ENCODE assay signal across 24 cellular contexts in genomic region chr12:116332705-116333380, GRCh38. TPM values are rescaled to one million over a fixed set of nuclear protein-coding genes. Genes with fewer than 3 reads are reported as not detected.
DNase-seq lines count a peak whose midpoint lies in the region; ATAC-seq, FAIRE-seq and TF ChIP-seq lines count a peak whose summit lies in the region.
"Had no signal": no experiment of that assay in that cellular context is flagged by ENCODE, and none has a peak within 500 bp of the region (broad histone marks: within the 10 kb centered on the region; RNA-seq: fewer than 3 reads in every experiment).

No MANE protein-coding gene starts in this region.

- H3K36me3 Mint-ChIP-seq in neural progenitor cell, result no peaks in the 10 kb centered on the region
- H3K36me3 Mint-ChIP-seq: activated CD4-positive, alpha-beta memory T cell treated with anti-CD3 and anti-CD28 coated beads for 36 hours; IgD-negative memory B cell; naive B cell had no signal

- peaks cover 32% of the 10 kb centered on the region for H3F3A ChIP-seq in neural progenitor cell (ENCODE audit: low read depth)

- TF ChIP-seq POLR2A in GM12878 (IDR thresholded peaks at IDR 0.05; ENCODE audit: low read depth, low read length), result no peak
- no peak for TF ChIP-seq POLR2A in tibial nerve (IDR thresholded peaks at IDR 0.05)

- TF ChIP-seq EP300 in GM12878 (IDR thresholded peaks at IDR 0.05; ENCODE audit: borderline replicate concordance in 1 of 2, control insufficient read depth in 1 of 2, low read depth in 2 of 2, low read length in 2 of 2) (no peak), tibial nerve (IDR thresholded peaks at IDR 0.05) (no peak)

- H3K4me1 ChIP-seq in GM12878 (ENCODE audit: control insufficient read depth, insufficient read depth, low read length), result peaks cover 33% of the 10 kb centered on the region
- peaks cover 21% of the 10 kb centered on the region for H3K4me1 ChIP-seq in neural progenitor cell
- peaks cover 0 to 4% (median 0%) of the 10 kb centered on the region in 4 donors for H3K4me1 ChIP-seq in tibial nerve
- H3K4me1 ChIP-seq in ascending aorta, result no peaks in the 10 kb centered on the region
- H3K4me1 ChIP-seq: BE2C had no signal

- H3K9me3 Mint-ChIP-seq in neural progenitor cell, result peaks cover 2% of the 10 kb centered on the region
- H3K9me3 Mint-ChIP-seq: activated CD4-positive, alpha-beta memory T cell treated with anti-CD3 and anti-CD28 coated beads for 36 hours had no signal

- FAIRE-seq in GM12878 (lab: Jason Lieb, UNC), result no peak
- FAIRE-seq: frontal cortex, keratinocyte had no signal

- H3K9ac ChIP-seq in GM12878 (ENCODE audit: control insufficient read depth, insufficient read depth, low read length) (no peak overlapping the region), neural progenitor cell (no peak overlapping the region)

- peaks cover 4% of the 10 kb centered on the region; the same call in 2 of the 3 replicates for H3K9me3 ChIP-seq in GM12878 (replicated peaks; ENCODE audit: control insufficient read depth, insufficient read depth, low read length)
- no peaks in the 10 kb centered on the region for H3K9me3 ChIP-seq in neural progenitor cell (ENCODE audit: low read depth)
- H3K9me3 ChIP-seq in tibial nerve, result no peaks in the 10 kb centered on the region
- no peaks in the 10 kb centered on the region for H3K9me3 ChIP-seq in ascending aorta
- H3K9me3 ChIP-seq: BE2C, MG63 had no signal

- SMC1A ChIA-PET in GM12878 (lab: Charles Lee; ENCODE audit: uncharacterized antibody, unreplicated experiment), result no interaction called here

- no peak for TF ChIP-seq RAD21 in GM12878 (IDR thresholded peaks at IDR 0.05; ENCODE audit: insufficient read depth, low read depth, low read length)

- H3K27ac Mint-ChIP-seq in neural progenitor cell, result peak overlapping the region; percentile 78
- H3K27ac Mint-ChIP-seq: activated CD4-positive, alpha-beta memory T cell treated with anti-CD3 and anti-CD28 coated beads for 36 hours had no signal

- peaks cover 26% of the 10 kb centered on the region for H3K4me1 Mint-ChIP-seq in neural progenitor cell

- DNase-seq in NCI-H1417 (lab: John Stamatoyannopoulos, UW) (peak in 2 of 3 experiments; percentile 20 to 68), NCI-H1417 treated with DMSO at 0.1 percent for 48 hours (lab: John Stamatoyannopoulos, UW) (no peak), NCI-H2029 (lab: John Stamatoyannopoulos, UW) (peak; percentile 82), GM12878 (ENCODE audit: low read depth, low spot score) (no peak), neural progenitor cell (ENCODE audit: low spot score) (no peak), tibial nerve (ENCODE audit: low spot score in 2 of 2) (no peak), ascending aorta (ENCODE audit: low spot score in 2 of 2) (no peak)
- DNase-seq: activated CD4-positive, alpha-beta memory T cell treated with anti-CD3 and anti-CD28 coated beads for 36 hours; activated CD4-positive, CD25-positive, alpha-beta regulatory T cell; activated gamma-delta T cell; BE2C; caudate nucleus; MG63; naive B cell; NCI-H1930; right cardiac atrium; stimulated activated CD4-positive, alpha-beta T cell treated with anti-CD3 and anti-CD28 coated beads, Interleukin-12 subunit alpha, Interleukin-12 subunit beta, amount 100 ng/mL, for 4 hours had no signal

- no peaks in the 10 kb centered on the region for H3K79me2 ChIP-seq in GM12878 (ENCODE audit: control insufficient read depth, insufficient read depth, low read length)
- H3K79me2 ChIP-seq in neural progenitor cell (ENCODE audit: low read depth), result no peaks in the 10 kb centered on the region

- ATAC-seq in GM12878 (no peak), HG03196 (IDR thresholded peaks at IDR 0.05; ENCODE audit: unreplicated experiment) (no peak)
- ATAC-seq: right cardiac atrium, SK-N-SH treated with all-trans-retinoic acid at 6 μM for 48 hours had no signal

- H3K4me3 ChIP-seq in GM12878 (no peak overlapping the region), neural progenitor cell (no peak overlapping the region), tibial nerve (no peak overlapping the region), ascending aorta (no peak overlapping the region)
- H3K4me3 ChIP-seq: MG63 had no signal

- in situ Hi-C loops in GM12878 (cut with MboI), result no loop called here

- TF ChIP-seq CTCF in GM12878 (IDR thresholded peaks at IDR 0.05 in 2 of 3, conservative IDR thresholded peaks at IDR 0.05 in 1 of 3; ENCODE audit: control insufficient read depth in 2 of 3, extremely low read depth in 1 of 3, insufficient read depth in 1 of 3, low read depth in 3 of 3, low read length in 3 of 3) (no peak), neural progenitor cell (IDR thresholded peaks at IDR 0.05) (no peak), tibial nerve (IDR thresholded peaks at IDR 0.05) (no peak), ascending aorta (IDR thresholded peaks at IDR 0.05) (no peak)

- H3K4me2 ChIP-seq in GM12878 (ENCODE audit: control insufficient read depth, insufficient read depth) (peak overlapping the region; percentile 47; the same call in 1 of the 2 replicates), neural progenitor cell (peak overlapping the region; percentile 40)

- H4K20me1 ChIP-seq in GM12878 (ENCODE audit: control insufficient read depth, insufficient read depth), result no peaks in the 10 kb centered on the region
- peaks cover 16% of the 10 kb centered on the region for H4K20me1 ChIP-seq in neural progenitor cell (ENCODE audit: low read depth)

- no peak overlapping the region for H3K4me3 Mint-ChIP-seq in neural progenitor cell
- H3K4me3 Mint-ChIP-seq: activated CD4-positive, alpha-beta memory T cell treated with anti-CD3 and anti-CD28 coated beads for 36 hours had no signal

- no TSS peak for BruUV-seq in GM12878 (replicated peaks; lab: Mats Ljungman, UMichigan)

- peaks cover 11% of the 10 kb centered on the region for H3K27me3 Mint-ChIP-seq in neural progenitor cell (ENCODE audit: insufficient read depth, low read depth)
- H3K27me3 Mint-ChIP-seq: activated CD4-positive, alpha-beta memory T cell treated with anti-CD3 and anti-CD28 coated beads for 36 hours; IgD-negative memory B cell; naive B cell had no signal

- no peaks in the 10 kb centered on the region for H3K27me3 ChIP-seq in GM12878 (replicated peaks in 1 of 2; ENCODE audit: control insufficient read depth in 2 of 2, insufficient read depth in 2 of 2, low read length in 1 of 2)
- H3K27me3 ChIP-seq in neural progenitor cell, result peaks cover 7% of the 10 kb centered on the region
- no peaks in the 10 kb centered on the region for H3K27me3 ChIP-seq in tibial nerve
- no peaks in the 10 kb centered on the region for H3K27me3 ChIP-seq in ascending aorta
- H3K27me3 ChIP-seq: BE2C, MG63 had no signal

- H2AFZ ChIP-seq in GM12878 (ENCODE audit: control insufficient read depth, low read depth, low read length), result no peak overlapping the region
- no peak overlapping the region for H2AFZ ChIP-seq in neural progenitor cell (replicated peaks)

- RAD21 ChIA-PET in GM12878 (lab: Charles Lee; ENCODE audit: unreplicated experiment), result no interaction called here

- peak overlapping the region; percentile 4; the same call in 1 of the 2 replicates for H3K27ac ChIP-seq in GM12878 (ENCODE audit: control insufficient read depth, insufficient read depth)
- H3K27ac ChIP-seq in neural progenitor cell, result peak overlapping the region; percentile 49
- H3K27ac ChIP-seq in tibial nerve, result no peak overlapping the region
- H3K27ac ChIP-seq in ascending aorta, result no peak overlapping the region
- H3K27ac ChIP-seq: 22Rv1, RWPE1 had no signal

- WGBS in GM12878 (ENCODE audit: insufficient coverage, insufficient replicate concordance, low lambda C conversion rate, missing lambda C conversion rate), result 76% methylated on average over 11 of the region's 11 CpGs
- WGBS in tibial nerve, 2 donors, result 81 to 87% methylated on average over 11 of the region's 11 CpGs

- POLR2A ChIA-PET in GM12878 (lab: Charles Lee), result no interaction called here

- no peaks in the 10 kb centered on the region for H3K36me3 ChIP-seq in GM12878 (ENCODE audit: control insufficient read depth in 2 of 2, insufficient read depth in 2 of 2, low read length in 1 of 2)
- H3K36me3 ChIP-seq in neural progenitor cell, result no peaks in the 10 kb centered on the region
- no peaks in the 10 kb centered on the region for H3K36me3 ChIP-seq in tibial nerve
- H3K36me3 ChIP-seq in ascending aorta, result no peaks in the 10 kb centered on the region
- H3K36me3 ChIP-seq: BE2C, MG63 had no signal

- intact Hi-C loops in GM12878 (cut with micrococcal nuclease; ENCODE audit: unreplicated experiment) (no loop called here), ascending aorta (cut with DNase I) (no loop called here)

- CTCF ChIA-PET in GM12878 (lab: Yijun Ruan, JAX), result no interaction called here

TF ChIP-seq in GM12878, 131 proteins besides CTCF, POLR2A, EP300 and RAD21 (continues in another document):
- TF ChIP-seq, protein P1, sequence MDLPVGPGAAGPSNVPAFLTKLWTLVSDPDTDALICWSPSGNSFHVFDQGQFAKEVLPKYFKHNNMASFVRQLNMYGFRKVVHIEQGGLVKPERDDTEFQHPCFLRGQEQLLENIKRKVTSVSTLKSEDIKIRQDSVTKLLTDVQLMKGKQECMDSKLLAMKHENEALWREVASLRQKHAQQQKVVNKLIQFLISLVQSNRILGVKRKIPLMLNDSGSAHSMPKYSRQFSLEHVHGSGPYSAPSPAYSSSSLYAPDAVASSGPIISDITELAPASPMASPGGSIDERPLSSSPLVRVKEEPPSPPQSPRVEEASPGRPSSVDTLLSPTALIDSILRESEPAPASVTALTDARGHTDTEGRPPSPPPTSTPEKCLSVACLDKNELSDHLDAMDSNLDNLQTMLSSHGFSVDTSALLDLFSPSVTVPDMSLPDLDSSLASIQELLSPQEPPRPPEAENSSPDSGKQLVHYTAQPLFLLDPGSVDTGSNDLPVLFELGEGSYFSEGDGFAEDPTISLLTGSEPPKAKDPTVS (IDR thresholded peaks at IDR 0.05; ENCODE audit: low read depth, low read length), result no peak

RNA-seq across cellular contexts. Expression of gene MED13L, which starts 55.4 kb away (rescaled TPM):
- total RNA-seq in GM12878 (2013; cell fraction: nucleolus; rRNA removed), result 224 and 236 TPM in 2 replicates
- 16.4 and 19.7 TPM in 2 replicates for total RNA-seq in GM12878 (2014; rRNA removed)
- total RNA-seq in GM12878 (2014; rRNA removed; fragmentation: Illumina TruSeq; extraction: Trizol), result 20.2 and 21.9 TPM in 2 replicates
- 22.8 and 30.1 TPM in 2 replicates for total RNA-seq in GM12878 (2021)
- polyA plus RNA-seq in GM12878 (2011; ENCODE audit: low read depth), result 11.9 TPM
- polyA plus RNA-seq in GM12878 (2011; rRNA removed), result 8.0 and 8.7 TPM in 2 replicates
- 5.3 and 5.8 TPM in 2 replicates for polyA plus RNA-seq in GM12878 (2011; cell fraction: cytosol; rRNA removed)
- polyA plus RNA-seq in GM12878 (2011; cell fraction: nucleus; rRNA removed), result 14.9 and 19.6 TPM in 2 replicates
- 9.9 and 14.1 TPM in 2 replicates for polyA plus RNA-seq in GM12878 (2012)
- polyA plus RNA-seq in GM12878 (2014; fragmentation: Illumina TruSeq; extraction: Trizol), result 12.9 and 14.9 TPM in 2 replicates
- 1 to 10 TPM; 3.7 to 7.5 TPM for polyA plus RNA-seq in GM12878 (2014; fragmentation: Nextera tagmentation; extraction: Ambion mirVana)
- polyA plus RNA-seq in GM12878 (2014; rRNA removed), result 9.0 and 9.5 TPM in 2 replicates
- polyA plus RNA-seq in GM12878 (2016; fragmentation: Nextera tagmentation; extraction: Ambion mirVana), result 1 to 10 TPM; 5.0 to 6.3 TPM
- polyA minus RNA-seq in GM12878 (2011; rRNA and poly(A)+ RNA removed), result 35.9 and 49.2 TPM in 2 replicates
- 10.8 and 16.2 TPM in 2 replicates for polyA minus RNA-seq in GM12878 (2011; cell fraction: cytosol; rRNA and poly(A)+ RNA removed)
- 31.4 and 61.8 TPM in 2 replicates for polyA minus RNA-seq in GM12878 (2011; cell fraction: nucleus; rRNA and poly(A)+ RNA removed)
- total RNA-seq in neural progenitor cell (ENCODE audit: low replicate concordance), result 122 and 149 TPM in 2 replicates
- 100 to 1,000 TPM; 138 to 234 (median 218) TPM for total RNA-seq in tibial nerve
- total RNA-seq in ascending aorta, result 117 TPM

Comparison
In these comparisons a context has a peak if more than half of its experiments do, and no peak if none do; other contexts are left out.
1. DNase-seq: peak in NCI-H1417 (2 of 3) and NCI-H2029 (single experiment); none in NCI-H1417 treated with DMSO at 0.1 percent for 48 hours (single experiment), GM12878 (single experiment), neural progenitor cell (single experiment), tibial nerve (0 of 2) and ascending aorta (0 of 2).
2. H3K27ac ChIP-seq: peak in GM12878 (single experiment) and neural progenitor cell (single experiment); none in tibial nerve (0 of 4) and ascending aorta (0 of 2).